In the genomic region with DNA sequence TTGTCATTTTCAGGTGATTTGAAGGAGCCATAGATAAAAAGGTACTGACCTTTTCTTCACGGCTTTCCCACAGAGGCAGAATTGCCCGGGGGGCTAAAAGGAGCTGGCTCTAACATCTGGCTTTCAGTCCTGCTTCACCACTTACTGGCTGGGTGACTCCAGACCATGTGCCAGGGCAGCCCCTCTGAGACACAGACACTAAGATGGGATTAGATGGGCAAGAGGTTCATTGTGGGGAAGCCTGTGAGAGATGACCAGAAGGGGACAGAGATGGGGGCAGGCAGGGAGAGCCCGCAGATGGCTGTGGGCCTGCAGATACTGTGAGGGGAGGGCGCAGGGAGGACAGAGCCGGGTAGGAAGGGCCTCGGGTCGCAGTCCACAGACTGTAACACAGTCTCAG, we compare ENCODE assay signal across 20 cellular contexts.
DNase-seq lines count a peak whose midpoint lies in the region; TF ChIP-seq lines count a peak whose summit lies in the region.
"Had no signal": no experiment of that assay in that cellular context is flagged by ENCODE, and none has a peak within 500 bp of the region (broad histone marks: within the 10 kb centered on the region; RNA-seq: fewer than 3 reads in every experiment).

No MANE protein-coding gene starts in this region.

- H3K4me3 Mint-ChIP-seq in T-helper 1 cell treated with Interleukin-12 subunit alpha and Interleukin-12 subunit beta and Interleukin-4 antibody, amounts not matched to agents 30 μg/mL and 1 μg/mL, for 36 hours: no peak overlapping the region
- H3K4me3 Mint-ChIP-seq: CD14-positive monocyte, GM23338, HFFc6 had no signal

- H3K4me3 ChIP-seq in BE2C (ENCODE audit: low read depth, low read length): no peak overlapping the region
- H3K4me3 ChIP-seq in WERI-Rb-1 (ENCODE audit: low read depth, low read length): no peak overlapping the region
- H3K4me3 ChIP-seq: A549, BLaER1, GM23338 had no signal

- no peak for TF ChIP-seq CTCF in BE2C (IDR thresholded peaks at IDR 0.05; ENCODE audit: low read depth, low read length)
- TF ChIP-seq CTCF in WERI-Rb-1 (IDR thresholded peaks at IDR 0.05; ENCODE audit: low read depth, low read length): no peak

- peaks cover 4% of the 10 kb centered on the region for H3K36me3 Mint-ChIP-seq in T-helper 1 cell treated with Interleukin-12 subunit alpha and Interleukin-12 subunit beta and Interleukin-4 antibody, amounts not matched to agents 30 μg/mL and 1 μg/mL, for 36 hours (ENCODE audit: low read depth)
- H3K36me3 Mint-ChIP-seq: CD14-positive monocyte; CD4-positive, alpha-beta memory T cell had no signal

- no peaks in the 10 kb centered on the region for H3K27me3 ChIP-seq in BE2C
- no peaks in the 10 kb centered on the region for H3K27me3 ChIP-seq in WERI-Rb-1 (ENCODE audit: insufficient read depth, low read depth, severe bottlenecking)
- H3K27me3 ChIP-seq: BLaER1 had no signal

- H3K9me3 ChIP-seq in BE2C (no peaks in the 10 kb centered on the region), WERI-Rb-1 (ENCODE audit: severe bottlenecking) (no peaks in the 10 kb centered on the region)
- H3K9me3 ChIP-seq: A549, BLaER1 had no signal

- H3K27ac Mint-ChIP-seq in T-helper 1 cell treated with Interleukin-12 subunit alpha and Interleukin-12 subunit beta and Interleukin-4 antibody, amounts not matched to agents 30 μg/mL and 1 μg/mL, for 36 hours: peak overlapping the region; percentile 34
- H3K27ac Mint-ChIP-seq: CD14-positive monocyte, GM23338, HFFc6 had no signal

- H3K4me1 ChIP-seq in BE2C: no peaks in the 10 kb centered on the region
- H3K4me1 ChIP-seq: A549, BLaER1 had no signal

- H3K36me3 ChIP-seq in BE2C (no peaks in the 10 kb centered on the region), WERI-Rb-1 (peaks cover 3% of the 10 kb centered on the region)
- H3K36me3 ChIP-seq: BLaER1 had no signal

- peaks cover 55% of the 10 kb centered on the region for H3K4me1 Mint-ChIP-seq in T-helper 1 cell treated with Interleukin-12 subunit alpha and Interleukin-12 subunit beta and Interleukin-4 antibody, amounts not matched to agents 30 μg/mL and 1 μg/mL, for 36 hours (ENCODE audit: low read depth)

- H3K27ac ChIP-seq in WERI-Rb-1: no peak overlapping the region
- H3K27ac ChIP-seq: 22Rv1, A549, BLaER1 had no signal

- H3K27me3 Mint-ChIP-seq in T-helper 1 cell treated with Interleukin-12 subunit alpha and Interleukin-12 subunit beta and Interleukin-4 antibody, amounts not matched to agents 30 μg/mL and 1 μg/mL, for 36 hours (ENCODE audit: low read depth): peaks cover 44% of the 10 kb centered on the region
- H3K27me3 Mint-ChIP-seq: CD4-positive, alpha-beta memory T cell had no signal

- DNase-seq in T-helper 1 cell (no peak), BE2C (peak; percentile 53), WERI-Rb-1 (peak; percentile 51), left kidney (ENCODE audit: low read depth, low spot score) (peak; percentile 38), NCI-H69 (lab: John Stamatoyannopoulos, UW) (no peak), ecto neural progenitor cell (ENCODE audit: low spot score) (no peak), GDM1 (lab: John Stamatoyannopoulos, UW) (no peak)
- DNase-seq: AML-193; CD4-positive, alpha-beta memory T cell; DMS153; DMS79; GF-D8; H7; HFFc6 had no signal

- H3K9me3 Mint-ChIP-seq in T-helper 1 cell treated with Interleukin-12 subunit alpha and Interleukin-12 subunit beta and Interleukin-4 antibody, amounts not matched to agents 30 μg/mL and 1 μg/mL, for 36 hours: no peaks in the 10 kb centered on the region
- H3K9me3 Mint-ChIP-seq: CD14-positive monocyte; CD4-positive, alpha-beta memory T cell; GM23338; HFFc6 had no signal

Comparison
In these comparisons a context has a peak if more than half of its experiments do, and no peak if none do; other contexts are left out.
1. DNase-seq: peak in BE2C (single experiment), WERI-Rb-1 (single experiment) and left kidney (single experiment); none in T-helper 1 cell (0 of 5), NCI-H69 (single experiment), ecto neural progenitor cell (single experiment) and GDM1 (single experiment).